8 cellular contexts compared by ENCODE assay signal in the genomic region with DNA sequence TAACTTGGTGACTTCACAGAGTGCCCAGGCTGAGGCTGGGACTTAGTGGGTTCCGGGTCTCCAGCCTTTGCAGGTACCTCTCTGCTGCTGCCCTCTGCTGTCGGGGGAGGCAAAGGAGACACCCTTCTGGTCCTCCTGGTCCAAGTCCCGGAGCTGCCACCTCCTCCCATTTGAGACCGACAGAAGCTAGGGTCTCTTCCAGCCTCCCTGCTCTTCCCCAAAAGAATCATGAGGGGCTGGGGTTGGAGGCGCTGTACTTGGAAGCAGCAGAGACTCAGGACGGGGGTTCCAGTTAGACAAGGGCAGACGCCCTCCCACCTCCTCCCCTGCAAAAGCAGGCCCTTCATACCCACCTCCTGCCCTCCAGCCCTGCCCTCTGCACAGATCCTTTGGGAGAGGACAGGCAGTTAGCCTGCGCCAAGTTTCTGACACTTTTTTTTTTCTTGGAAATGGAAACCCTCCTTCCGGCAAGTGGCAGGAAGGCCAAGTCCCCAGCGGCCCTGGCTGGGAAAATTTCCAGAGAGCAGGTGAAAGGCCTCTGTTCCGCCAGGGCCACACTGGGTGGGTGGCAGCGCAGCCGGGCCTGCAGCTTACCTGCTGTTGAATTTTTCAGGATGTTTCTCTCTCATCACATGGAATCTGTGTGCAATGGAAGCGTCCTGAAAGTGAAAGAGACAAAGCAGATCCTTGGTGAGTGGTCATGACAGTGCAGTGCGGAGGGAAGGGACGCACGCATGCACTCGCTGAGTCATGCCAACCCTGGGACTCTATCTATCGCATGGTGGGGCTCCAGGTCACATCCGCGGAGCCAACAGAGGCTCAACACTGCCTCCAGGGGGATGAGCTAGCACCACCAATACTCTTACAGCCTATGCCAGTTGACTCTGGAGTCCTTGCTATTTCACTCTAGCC.
DNase-seq lines count a peak whose midpoint lies in the region; ATAC-seq and TF ChIP-seq lines count a peak whose summit lies in the region.

No MANE protein-coding gene starts in this region.

- TF ChIP-seq CTCF in AG09319 (IDR thresholded peaks at IDR 0.05; ENCODE audit: low read depth, low read length) = peak; percentile 36
- TF ChIP-seq CTCF in thyroid gland (IDR thresholded peaks at IDR 0.05) = peak in 3 of 6 experiments; percentile 18 to 39 (median 20)

- whole genome bisulfite sequencing in thyroid gland, 2 donors = 33 to 38% methylated on average over 21 of the region's 21 CpGs

- no peaks in the 10 kb centered on the region for H3K27me3 ChIP-seq in thyroid gland

- peak overlapping the region; percentile 67 to 69 for H3K27ac Mint-ChIP-seq in natural killer cell treated with Interleukin-12 subunit alpha and Interleukin-12 subunit beta and Interleukin-15 and Interleukin-18, amount 100 ng/mL, for 72 hours

- H3K9me3 Mint-ChIP-seq in natural killer cell treated with Interleukin-12 subunit alpha and Interleukin-12 subunit beta and Interleukin-15 and Interleukin-18, amount 100 ng/mL, for 72 hours = no peaks in the 10 kb centered on the region

- ATAC-seq in GM18519 (IDR thresholded peaks at IDR 0.05; ENCODE audit: low FRiP score, unreplicated experiment) (peak; percentile 77), HG03025 (IDR thresholded peaks at IDR 0.05; ENCODE audit: low FRiP score, unreplicated experiment) (peak; percentile 58)
- peak; percentile 99 for ATAC-seq in natural killer cell treated with Interleukin-12 subunit alpha and Interleukin-12 subunit beta and Interleukin-15 and Interleukin-18, amount 100 ng/mL, for 72 hours

- H3K27ac ChIP-seq in thyroid gland = no peak overlapping the region

- DNase-seq in AG09319 (ENCODE audit: extremely low read depth, low read depth) (no peak), NCI-H460 (ENCODE audit: extremely low read depth, low read depth) (peak; percentile 89), fibroblast of peridontal ligament (ENCODE audit: extremely low read depth) (peak; percentile 70), thyroid gland (peak; percentile 50 to 55)
- peak; percentile 30 for DNase-seq in activated CD8-positive, alpha-beta memory T cell treated with anti-CD3 and anti-CD28 coated beads, Interleukin-2, amount 50 U/mL, for 4 hours
- DNase-seq in natural killer cell treated with Interleukin-12 subunit alpha and Interleukin-12 subunit beta and Interleukin-15 and Interleukin-18, amount 100 ng/mL, for 72 hours (ENCODE audit: low spot score) = peak; percentile 87

- no peak for TF ChIP-seq POLR2A in thyroid gland (IDR thresholded peaks at IDR 0.05)

- no peak overlapping the region for H3K4me3 ChIP-seq in thyroid gland (replicated peaks in 1 of 3)

- H3K4me1 Mint-ChIP-seq in natural killer cell treated with Interleukin-12 subunit alpha and Interleukin-12 subunit beta and Interleukin-15 and Interleukin-18, amount 100 ng/mL, for 72 hours (ENCODE audit: low read depth in 2 of 2) = peaks cover 12 to 26% of the 10 kb centered on the region in 2 donors

- peaks cover 4 to 10% of the 10 kb centered on the region in 2 donors for H3K4me1 ChIP-seq in thyroid gland

- no peaks in the 10 kb centered on the region for H3K36me3 ChIP-seq in thyroid gland

- peak overlapping the region; percentile 62 for H3K4me3 Mint-ChIP-seq in natural killer cell treated with Interleukin-12 subunit alpha and Interleukin-12 subunit beta and Interleukin-15 and Interleukin-18, amount 100 ng/mL, for 72 hours

- no peaks in the 10 kb centered on the region for H3K36me3 Mint-ChIP-seq in natural killer cell treated with Interleukin-12 subunit alpha and Interleukin-12 subunit beta and Interleukin-15 and Interleukin-18, amount 100 ng/mL, for 72 hours

- no peaks in the 10 kb centered on the region for H3K9me3 ChIP-seq in thyroid gland

- peaks cover 5 to 8% of the 10 kb centered on the region in 2 donors for H3K27me3 Mint-ChIP-seq in natural killer cell treated with Interleukin-12 subunit alpha and Interleukin-12 subunit beta and Interleukin-15 and Interleukin-18, amount 100 ng/mL, for 72 hours

- intact Hi-C loops in thyroid gland (cut with DNase I) = no loop called here
